Comparison of ENCODE assay signal across 19 cellular contexts in the genomic region with DNA sequence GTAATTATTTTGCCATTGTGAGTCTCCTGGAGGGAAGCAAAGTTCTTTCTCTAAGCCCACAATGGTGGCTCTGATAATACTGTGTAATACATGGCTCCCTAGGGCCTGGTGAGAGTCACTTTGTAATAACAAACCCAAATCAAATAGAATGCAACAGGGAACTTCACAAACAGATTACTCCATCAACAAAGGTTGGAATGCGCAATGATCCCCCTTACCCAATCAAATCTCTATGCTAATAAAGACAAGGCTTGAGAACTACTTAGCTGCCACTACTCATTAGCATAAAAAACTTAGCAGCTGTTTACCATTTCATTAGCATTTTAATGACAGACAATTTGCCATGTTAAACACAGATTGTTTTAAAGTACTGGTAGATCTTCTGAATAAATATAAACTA.
"Had no signal": no experiment of that assay in that cellular context is flagged by ENCODE, and none has a peak within 500 bp of the region (broad histone marks: within the 10 kb centered on the region; RNA-seq: fewer than 3 reads in every experiment).

No MANE protein-coding gene starts in this region.

- H3K27ac Mint-ChIP-seq: activated CD8-positive, alpha-beta T cell treated with anti-CD3 and anti-CD28 coated beads for 36 hours; activated naive CD8-positive, alpha-beta T cell treated with anti-CD3 and anti-CD28 coated beads for 36 hours; activated T-cell treated with anti-CD3 and anti-CD28 coated beads, Interleukin-2, amount 50 U/mL, for 72 hours; stimulated activated naive CD8-positive, alpha-beta T cell treated with anti-CD3 and anti-CD28 coated beads, Interleukin-15, amount 100 ng/mL, for 72 hours had no signal

- H3K27me3 ChIP-seq: breast epithelium, esophagus squamous epithelium, testis had no signal

- H3K4me3 Mint-ChIP-seq: activated CD8-positive, alpha-beta T cell treated with anti-CD3 and anti-CD28 coated beads for 36 hours; activated naive CD8-positive, alpha-beta T cell treated with anti-CD3 and anti-CD28 coated beads for 36 hours; activated T-cell treated with anti-CD3 and anti-CD28 coated beads, Interleukin-2, amount 50 U/mL, for 72 hours; stimulated activated naive CD8-positive, alpha-beta T cell treated with anti-CD3 and anti-CD28 coated beads, Interleukin-15, amount 100 ng/mL, for 72 hours had no signal

- DNase-seq: activated CD4-positive, alpha-beta T cell treated with anti-CD3 and anti-CD28 coated beads for 4 hours; activated CD8-positive, alpha-beta memory T cell treated with anti-CD3 and anti-CD28 coated beads, Interleukin-2, amount 50 U/mL, for 4 hours; activated CD8-positive, alpha-beta T cell treated with anti-CD3 and anti-CD28 coated beads for 36 hours; activated gamma-delta T cell treated with Interleukin-2 at 50 U/mL for 16 hours; activated naive CD8-positive, alpha-beta T cell treated with anti-CD3 and anti-CD28 coated beads for 36 hours; activated T-cell treated with anti-CD3 and anti-CD28 coated beads, Interleukin-2, amount 50 U/mL, for 72 hours; anterior cingulate cortex; esophagus squamous epithelium; foreskin fibroblast; lower lobe of right lung; midbrain; posterior cingulate gyrus; stimulated activated CD4-positive, alpha-beta T cell treated with anti-CD3 and anti-CD28 coated beads, Interleukin-4, amount 100 ng/mL, for 4 hours; stimulated activated naive CD8-positive, alpha-beta T cell treated with anti-CD3 and anti-CD28 coated beads, Interleukin-15, amount 100 ng/mL, for 72 hours; testis had no signal

- FAIRE-seq: endometrium had no signal

- H3K9me3 ChIP-seq: breast epithelium, esophagus squamous epithelium, lower lobe of right lung, testis had no signal

- H3K27ac ChIP-seq: breast epithelium, esophagus squamous epithelium, lower lobe of right lung, skin epidermis, testis, VCaP had no signal

- H3K4me1 ChIP-seq: breast epithelium, esophagus squamous epithelium, lower lobe of right lung, testis had no signal

- ATAC-seq: activated CD8-positive, alpha-beta T cell treated with anti-CD3 and anti-CD28 coated beads for 36 hours; activated T-cell treated with anti-CD3 and anti-CD28 coated beads, Interleukin-2, amount 50 U/mL, for 72 hours; lower lobe of right lung; stimulated activated naive CD8-positive, alpha-beta T cell treated with anti-CD3 and anti-CD28 coated beads, Interleukin-15, amount 100 ng/mL, for 72 hours had no signal

- H3K36me3 ChIP-seq: breast epithelium, esophagus squamous epithelium, lower lobe of right lung had no signal

- H3K9me3 Mint-ChIP-seq: activated CD8-positive, alpha-beta T cell treated with anti-CD3 and anti-CD28 coated beads for 36 hours had no signal

- H3K27me3 Mint-ChIP-seq: activated CD8-positive, alpha-beta T cell treated with anti-CD3 and anti-CD28 coated beads for 36 hours; stimulated activated naive CD8-positive, alpha-beta T cell treated with anti-CD3 and anti-CD28 coated beads, Interleukin-15, amount 100 ng/mL, for 72 hours had no signal

- H3K36me3 Mint-ChIP-seq: activated naive CD8-positive, alpha-beta T cell treated with anti-CD3 and anti-CD28 coated beads for 36 hours had no signal

- H3K4me1 Mint-ChIP-seq: activated naive CD8-positive, alpha-beta T cell treated with anti-CD3 and anti-CD28 coated beads for 36 hours; stimulated activated naive CD8-positive, alpha-beta T cell treated with anti-CD3 and anti-CD28 coated beads, Interleukin-15, amount 100 ng/mL, for 72 hours had no signal

- H3K4me3 ChIP-seq: breast epithelium, esophagus squamous epithelium, lower lobe of right lung, skin epidermis, testis had no signal
